In genomic region chr22:48052621-48052890, GRCh38 we compare ENCODE assay signal across 21 cellular contexts.
"Had no signal": no experiment of that assay in that cellular context is flagged by ENCODE, and none has a peak within 500 bp of the region (broad histone marks: within the 10 kb centered on the region; RNA-seq: fewer than 3 reads in every experiment).

No MANE protein-coding gene starts in this region.

- H3K9ac ChIP-seq: KMS-11 had no signal

- H3K36me3 Mint-ChIP-seq: IgD-negative memory B cell had no signal

- H3K4me1 ChIP-seq: Peyer's patch had no signal

- H3K4me2 ChIP-seq: KMS-11, PC-9 had no signal

- H3K9me3 ChIP-seq: Peyer's patch, SJCRH30 had no signal

- H3K9me3 Mint-ChIP-seq: IgD-negative memory B cell had no signal

- H3K27ac ChIP-seq: KMS-11, PC-9, Peyer's patch, SJCRH30 had no signal

- DNase-seq: Kasumi-1; MM.1S; NCI-H1092 treated with DMSO at 0.1 percent for 48 hours; NCI-H1436; NCI-H1694; NCI-H187 treated with DMSO at 0.1 percent for 48 hours; NCI-H2029 treated with DMSO at 0.1 percent for 48 hours; NCI-H2171 treated with DMSO at 0.1 percent for 48 hours; NCI-H446 treated with DMSO at 0.1 percent for 48 hours; NCI-H510A treated with DMSO at 0.1 percent for 48 hours; NCI-H82; NK-92 treated with Interleukin-12 subunit alpha and Interleukin-12 subunit beta, amount 100 ng/mL, for 24 hours; PC-9; Peyer's patch; SHP77 treated with DMSO at 0.1 percent for 48 hours; SJCRH30 had no signal

- H3K36me3 ChIP-seq: Peyer's patch, SJCRH30 had no signal

- H3K4me3 Mint-ChIP-seq: IgD-negative memory B cell had no signal

- ATAC-seq: K562, Right ventricle myocardium inferior, SK-N-SH treated with all-trans-retinoic acid at 6 μM for 48 hours had no signal

- H3K27me3 ChIP-seq: Peyer's patch, SJCRH30 had no signal

- H3K4me3 ChIP-seq: K562, PC-9, Peyer's patch, SJCRH30 had no signal

- H2AFZ ChIP-seq: PC-9 had no signal
